ENCODE assay signal across 33 cellular contexts in the genomic region with DNA sequence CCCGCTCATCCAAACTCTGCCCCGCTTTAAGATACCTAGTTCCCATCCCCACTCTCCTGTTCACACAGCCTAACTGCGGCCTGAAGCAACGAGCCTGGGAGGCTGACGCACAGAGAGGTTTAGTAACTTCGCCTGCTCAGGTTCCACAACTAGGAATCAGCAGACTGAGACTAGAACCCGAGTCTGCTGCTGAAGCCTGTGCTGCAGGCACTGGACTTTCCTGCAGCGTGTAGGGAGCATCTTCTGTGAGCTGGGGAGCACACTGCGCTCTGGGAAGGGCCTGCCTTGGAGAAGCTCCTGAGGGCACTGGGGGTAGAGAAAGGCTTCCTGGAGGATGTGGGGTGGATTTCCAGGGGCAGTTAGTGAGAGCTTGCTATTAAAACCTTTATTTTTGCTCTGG. TPM values are rescaled to one million over a fixed set of nuclear protein-coding genes. Genes with fewer than 3 reads are reported as not detected.
"Had no signal": no experiment of that assay in that cellular context is flagged by ENCODE, and none has a peak within 500 bp of the region (broad histone marks: within the 10 kb centered on the region; RNA-seq: fewer than 3 reads in every experiment).

No MANE protein-coding gene starts in this region.

- H3K9me3 Mint-ChIP-seq: activated B cell treated with CpG ODN at 0.5 μM for 24 hours; activated CD4-positive, alpha-beta memory T cell treated with anti-CD3 and anti-CD28 coated beads for 36 hours; activated T-helper 2 cell treated with anti-CD3 and anti-CD28 coated beads, Interferon-gamma antibody, Interleukin-2, Interleukin-4, amounts not matched to agents 10 μg/mL and 5 μg/mL and 100 μg/mL, durations not matched to agents 14 hours and 24 hours and 36 hours; central memory CD8-positive, alpha-beta T cell had no signal

- H3K9me3 ChIP-seq: ascending aorta, Peyer's patch, SK-N-SH had no signal

- H3K27ac ChIP-seq: ascending aorta, cardiac muscle cell, Peyer's patch, SJSA1, VCaP had no signal

- H3K9ac ChIP-seq: SK-N-SH had no signal

- H3K4me3 Mint-ChIP-seq: activated B cell treated with CpG ODN at 0.5 μM for 24 hours; activated CD4-positive, alpha-beta memory T cell treated with anti-CD3 and anti-CD28 coated beads for 36 hours; activated CD8-positive, alpha-beta memory T cell treated with anti-CD3 and anti-CD28 coated beads, Interleukin-2, amount 10 ng/mL, durations not matched to agents 7 days and 5 days; activated naive CD8-positive, alpha-beta T cell; central memory CD8-positive, alpha-beta T cell had no signal

- H3K27ac Mint-ChIP-seq: activated B cell treated with CpG ODN at 0.5 μM for 24 hours; activated CD4-positive, alpha-beta memory T cell treated with anti-CD3 and anti-CD28 coated beads for 36 hours; activated CD8-positive, alpha-beta memory T cell treated with anti-CD3 and anti-CD28 coated beads, Interleukin-2, amount 10 ng/mL, durations not matched to agents 7 days and 5 days; activated naive CD8-positive, alpha-beta T cell; activated T-helper 2 cell treated with anti-CD3 and anti-CD28 coated beads, Interferon-gamma antibody, Interleukin-2, Interleukin-4, amounts not matched to agents 10 μg/mL and 5 μg/mL and 100 μg/mL, durations not matched to agents 14 hours and 24 hours and 36 hours had no signal

- H3K36me3 Mint-ChIP-seq: activated naive CD8-positive, alpha-beta T cell had no signal

- ATAC-seq: activated CD8-positive, alpha-beta memory T cell treated with anti-CD3 and anti-CD28 coated beads, Interleukin-2, amount 10 ng/mL, durations not matched to agents 7 days and 5 days had no signal

- H3K27me3 ChIP-seq: ascending aorta, cardiac muscle cell, Peyer's patch, SJSA1 had no signal

- H3K27me3 Mint-ChIP-seq: activated B cell treated with CpG ODN at 0.5 μM for 24 hours; activated CD4-positive, alpha-beta memory T cell treated with anti-CD3 and anti-CD28 coated beads for 36 hours; activated naive CD8-positive, alpha-beta T cell; central memory CD8-positive, alpha-beta T cell had no signal

- DNase-seq: activated B cell treated with CpG ODN at 0.5 μM for 24 hours; activated CD4-positive, alpha-beta memory T cell treated with anti-CD3 and anti-CD28 coated beads for 36 hours; activated CD4-positive, alpha-beta T cell treated with anti-CD3 and anti-CD28 coated beads for 4 hours; activated CD4-positive, alpha-beta T cell treated with anti-CD3 and anti-CD28 coated beads, Interleukin-2, amount 50 U/mL, for 1 hour; activated CD4-positive, CD25-positive, alpha-beta regulatory T cell treated with anti-CD3 and anti-CD28 coated beads, Interleukin-2, amount 50 U/mL, for 72 hours; activated gamma-delta T cell; activated naive CD4-positive, alpha-beta T cell treated with Interleukin-2 at 50 U/mL for 16 hours; activated T-cell treated with anti-CD3 and anti-CD28 coated beads, Interleukin-2, amount 50 U/mL, for 1 hour; amygdala; Karpas-422; KBM-7; NCI-H1105; NCI-H1417 treated with DMSO at 0.1 percent for 48 hours; NCI-H187 treated with DMSO at 0.1 percent for 48 hours; NCI-H2081; NCI-H2171 treated with DMSO at 0.1 percent for 48 hours; NCI-H226; NCI-H446 treated with DMSO at 0.1 percent for 48 hours; NCI-H524; Peyer's patch; RPMI8226; SHP77 treated with DMSO at 0.1 percent for 48 hours; SK-N-SH; T-helper 2 cell; T-helper 9 cell had no signal

- H3K4me3 ChIP-seq: ascending aorta, cardiac muscle cell, Peyer's patch, SJSA1 had no signal

- H3K4me2 ChIP-seq: SK-N-SH had no signal

RNA-seq across cellular contexts. Expression of a gene that starts 4.8 kb away (rescaled TPM):
- total RNA-seq: ascending aorta had no signal
